ENCODE assay signal across 1 cellular context in genomic region chr1:73914994-73915393, GRCh38.
TF ChIP-seq lines count a peak whose summit lies in the region.

No MANE protein-coding gene starts in this region.

TF ChIP-seq in GM23338, 12 proteins besides CTCF, POLR2A, EP300 and RAD21 (continued from another document):
- TF ChIP-seq REST (IDR thresholded peaks at IDR 0.05; ENCODE audit: unreplicated experiment) (no peak), POLR2AphosphoS5 (IDR thresholded peaks at IDR 0.05; ENCODE audit: low read depth) (no peak), EZH2 (IDR thresholded peaks at IDR 0.05; ENCODE audit: low read depth, unreplicated experiment) (no peak)
